ENCODE assay signal across 16 cellular contexts in genomic region chr6:137656735-137657134, GRCh38.
"Had no signal": no experiment of that assay in that cellular context is flagged by ENCODE, and none has a peak within 500 bp of the region (broad histone marks: within the 10 kb centered on the region; RNA-seq: fewer than 3 reads in every experiment).

No MANE protein-coding gene starts in this region.

- H3K4me3 Mint-ChIP-seq: effector memory CD8-positive, alpha-beta T cell; nephron; type B pancreatic cell had no signal

- H3K36me3 Mint-ChIP-seq: type B pancreatic cell had no signal

- H3K4me1 Mint-ChIP-seq: nephron had no signal

- H3K27ac Mint-ChIP-seq: effector memory CD8-positive, alpha-beta T cell; nephron had no signal

- H3K27ac ChIP-seq: ascending aorta, breast epithelium, skin epidermis, suprapubic skin had no signal

- H3K4me1 ChIP-seq: ascending aorta, breast epithelium, suprapubic skin had no signal

- DNase-seq: activated CD4-positive, alpha-beta T cell treated with anti-CD3 and anti-CD28 coated beads, Interleukin-2, amount 50 U/mL, for 4 hours; activated CD4-positive, CD25-positive, alpha-beta regulatory T cell; activated CD8-positive, alpha-beta memory T cell treated with anti-CD3 and anti-CD28 coated beads, Interleukin-2, amount 50 U/mL, for 48 hours; activated effector memory CD4-positive, alpha-beta T cell treated with anti-CD3 and anti-CD28 coated beads, Interleukin-2, amount 50 U/mL, for 16 hours; cerebellar nuclear complex; effector memory CD8-positive, alpha-beta T cell; head of caudate nucleus; occipital lobe; SHP77 treated with DMSO at 0.1 percent for 48 hours had no signal

- FAIRE-seq: frontal cortex had no signal

- H3K36me3 ChIP-seq: ascending aorta, breast epithelium, suprapubic skin had no signal

- H3K4me3 ChIP-seq: ascending aorta, breast epithelium, skin epidermis, suprapubic skin had no signal

- H3K27me3 ChIP-seq: ascending aorta, breast epithelium, suprapubic skin had no signal

- H3K27me3 Mint-ChIP-seq: type B pancreatic cell had no signal

- ATAC-seq: effector memory CD8-positive, alpha-beta T cell had no signal
